Comparison of ENCODE assay signal across 20 cellular contexts in genomic region chr3:123300572-123300971, GRCh38.
"Had no signal": no experiment of that assay in that cellular context is flagged by ENCODE, and none has a peak within 500 bp of the region (broad histone marks: within the 10 kb centered on the region; RNA-seq: fewer than 3 reads in every experiment).

No MANE protein-coding gene starts in this region.

- H3K36me3 Mint-ChIP-seq: natural killer cell treated with Interleukin-12 subunit alpha and Interleukin-12 subunit beta and Interleukin-15 and Interleukin-18, amount 100 ng/mL, for 72 hours; neural progenitor cell had no signal

- H3K4me2 ChIP-seq: neural progenitor cell had no signal

- H3K4me3 Mint-ChIP-seq: memory B cell; natural killer cell treated with Interleukin-12 subunit alpha and Interleukin-12 subunit beta and Interleukin-15 and Interleukin-18, amount 100 ng/mL, for 72 hours; neural progenitor cell had no signal

- H3K36me3 ChIP-seq: gastrocnemius medialis, neural progenitor cell had no signal

- H3K9ac ChIP-seq: neural progenitor cell had no signal

- ATAC-seq: esophagus mucosa; gastrocnemius medialis; left lobe of liver; natural killer cell treated with Interleukin-12 subunit alpha and Interleukin-12 subunit beta and Interleukin-15 and Interleukin-18, amount 100 ng/mL, for 72 hours had no signal

- H3K27me3 ChIP-seq: dorsolateral prefrontal cortex, gastrocnemius medialis, neural progenitor cell, right atrium auricular region, sigmoid colon, stomach had no signal

- H3K9me3 Mint-ChIP-seq: memory B cell; natural killer cell treated with Interleukin-12 subunit alpha and Interleukin-12 subunit beta and Interleukin-15 and Interleukin-18, amount 100 ng/mL, for 72 hours; neural progenitor cell had no signal

- H3K27ac ChIP-seq: dorsolateral prefrontal cortex, gastrocnemius medialis, neural progenitor cell, right atrium auricular region, sigmoid colon, skin epidermis, stomach, thoracic aorta had no signal

- H3K4me3 ChIP-seq: dorsolateral prefrontal cortex, gastrocnemius medialis, neural progenitor cell, right atrium auricular region, sigmoid colon, skin epidermis, stomach, thoracic aorta had no signal

- H3K4me1 ChIP-seq: gastrocnemius medialis, neural progenitor cell, right atrium auricular region, sigmoid colon, stomach had no signal

- H3K27ac Mint-ChIP-seq: memory B cell; natural killer cell treated with Interleukin-12 subunit alpha and Interleukin-12 subunit beta and Interleukin-15 and Interleukin-18, amount 100 ng/mL, for 72 hours; neural progenitor cell had no signal

- H3K4me1 Mint-ChIP-seq: memory B cell, neural progenitor cell had no signal

- H3K9me3 ChIP-seq: gastrocnemius medialis, right atrium auricular region, sigmoid colon, stomach, thoracic aorta had no signal

- DNase-seq: cortex of kidney; effector CD8-positive, alpha-beta T cell; gastrocnemius medialis; islet precursor cell; midbrain; sigmoid colon; stimulated activated CD4-positive, alpha-beta T cell treated with anti-CD3 and anti-CD28 coated beads, Interleukin-12 subunit alpha, Interleukin-12 subunit beta, amount 100 ng/mL, for 4 hours; stimulated activated naive CD4-positive, alpha-beta T cell; stomach; substantia nigra; trophoblast cell had no signal
